ENCODE assay signal across 8 cellular contexts in genomic region chr16:32897782-32898181, GRCh38.
DNase-seq lines count a peak whose midpoint lies in the region; ATAC-seq, FAIRE-seq and TF ChIP-seq lines count a peak whose summit lies in the region.
"Not testable (repeated sequence)": the region's sequence is repeated elsewhere in the genome, so short reads cannot be mapped to it uniquely, and the experiment has no call there.

No MANE protein-coding gene starts in this region.

- BruUV-seq in GM12878 (replicated peaks; lab: Mats Ljungman, UMichigan), result not testable (repeated sequence)

- not testable (repeated sequence) for TF ChIP-seq EP300 in SK-N-SH (IDR thresholded peaks at IDR 0.05; ENCODE audit: borderline replicate concordance in 1 of 2, low read depth in 1 of 2, low read length in 1 of 2); GM12878 (IDR thresholded peaks at IDR 0.05; ENCODE audit: borderline replicate concordance in 1 of 2, control insufficient read depth in 1 of 2, low read depth in 2 of 2, low read length in 2 of 2)

- not testable (repeated sequence) for FAIRE-seq in GM12878 (lab: Jason Lieb, UNC)

- TF ChIP-seq RAD21 in SK-N-SH (IDR thresholded peaks at IDR 0.05; ENCODE audit: low read length); GM12878 (IDR thresholded peaks at IDR 0.05; ENCODE audit: insufficient read depth, low read depth, low read length): not testable (repeated sequence)

- not testable (repeated sequence) for H3K27me3 ChIP-seq in BE2C; MG63; SK-N-SH (ENCODE audit: insufficient read depth); GM12878 (replicated peaks in 1 of 2; ENCODE audit: control insufficient read depth in 2 of 2, insufficient read depth in 2 of 2, low read length in 1 of 2)

- 3% methylated on average over 6 of the region's 9 CpGs for WGBS in SK-N-SH (ENCODE audit: low lambda C conversion rate)
- WGBS in GM12878 (ENCODE audit: insufficient coverage, insufficient replicate concordance, low lambda C conversion rate, missing lambda C conversion rate), result 19% methylated on average over 5 of the region's 9 CpGs

- SMC1A ChIA-PET in GM12878 (lab: Charles Lee; ENCODE audit: uncharacterized antibody, unreplicated experiment), result not testable (repeated sequence)

- intact Hi-C loops in GM12878 (cut with micrococcal nuclease; ENCODE audit: unreplicated experiment), result not testable (repeated sequence)

- peak; percentile 17 for DNase-seq in BE2C
- DNase-seq in MG63, result peak; percentile 19
- not testable (repeated sequence) for DNase-seq in SK-N-SH; GM12878 (ENCODE audit: low read depth, low spot score)
- DNase-seq in activated CD8-positive, alpha-beta memory T cell treated with anti-CD3 and anti-CD28 coated beads, Interleukin-2, amount 50 U/mL, for 24 hours (ENCODE audit: extremely low read depth), result peak; percentile 9
- DNase-seq in stimulated activated CD4-positive, alpha-beta T cell treated with anti-CD3 and anti-CD28 coated beads, Interleukin-12 subunit alpha, Interleukin-12 subunit beta, amount 100 ng/mL, for 24 hours (ENCODE audit: low read depth in 2 of 2), result peak; percentile 10 to 45
- DNase-seq in stimulated activated CD8-positive, alpha-beta memory T cell treated with anti-CD3 and anti-CD28 coated beads, Interleukin-7, amount 100 ng/mL, for 24 hours (ENCODE audit: low read depth), result peak; percentile 7

- not testable (repeated sequence) for H2AFZ ChIP-seq in SK-N-SH (ENCODE audit: low read depth); GM12878 (ENCODE audit: control insufficient read depth, low read depth, low read length)

- H3K4me2 ChIP-seq in SK-N-SH; GM12878 (ENCODE audit: control insufficient read depth, insufficient read depth): not testable (repeated sequence)

- H3F3A ChIP-seq in SK-N-SH (replicated peaks; ENCODE audit: insufficient read depth), result not testable (repeated sequence)

- H3K9ac ChIP-seq in SK-N-SH; GM12878 (ENCODE audit: control insufficient read depth, insufficient read depth, low read length): not testable (repeated sequence)

- H3K36me3 ChIP-seq in BE2C; MG63; SK-N-SH (replicated peaks in 1 of 2; ENCODE audit: control insufficient read depth in 1 of 2, insufficient read depth in 2 of 2, low read length in 1 of 2); GM12878 (ENCODE audit: control insufficient read depth in 2 of 2, insufficient read depth in 2 of 2, low read length in 1 of 2): not testable (repeated sequence)

- TF ChIP-seq POLR2A in GM12878 (IDR thresholded peaks at IDR 0.05; ENCODE audit: low read depth, low read length), result not testable (repeated sequence)

- not testable (repeated sequence) for H3K4me1 ChIP-seq in BE2C; SK-N-SH (ENCODE audit: control insufficient read depth in 1 of 2, insufficient read depth in 2 of 2, low read depth in 1 of 2, low read length in 1 of 2); GM12878 (ENCODE audit: control insufficient read depth, insufficient read depth, low read length)

- H3K9me3 ChIP-seq in BE2C; MG63; SK-N-SH; GM12878 (replicated peaks; ENCODE audit: control insufficient read depth, insufficient read depth, low read length): not testable (repeated sequence)

- TF ChIP-seq CTCF in BE2C (IDR thresholded peaks at IDR 0.05; ENCODE audit: low read depth, low read length) (peak; percentile 13; the same call in 1 of the 2 replicates), GM12872 (IDR thresholded peaks at IDR 0.05; ENCODE audit: insufficient read depth, low read depth, low read length) (peak; percentile 37; the same call in 2 of the 3 replicates), SK-N-SH (IDR thresholded peaks at IDR 0.05) (peak; percentile 26; the same call in 1 of the 2 replicates), GM12878 (IDR thresholded peaks at IDR 0.05 in 2 of 3, conservative IDR thresholded peaks at IDR 0.05 in 1 of 3; ENCODE audit: control insufficient read depth in 2 of 3, extremely low read depth in 1 of 3, insufficient read depth in 1 of 3, low read depth in 3 of 3, low read length in 3 of 3) (peak; percentile 13 to 37 (median 16); a peak in 5 of 6 replicates)

- CTCF ChIA-PET in SK-N-SH (lab: Yijun Ruan, JAX); GM12878 (lab: Yijun Ruan, JAX): not testable (repeated sequence)

- not testable (repeated sequence) for ATAC-seq in GM12878

- in situ Hi-C loops in GM12878 (cut with MboI), result not testable (repeated sequence)

- H3K4me3 ChIP-seq in BE2C (ENCODE audit: low read depth, low read length); MG63; SK-N-SH (ENCODE audit: low read depth in 2 of 2, low read length in 1 of 2); GM12878: not testable (repeated sequence)

- H4K20me1 ChIP-seq in SK-N-SH (ENCODE audit: insufficient read depth); GM12878 (ENCODE audit: control insufficient read depth, insufficient read depth): not testable (repeated sequence)

- H3K27ac ChIP-seq in SK-N-SH (ENCODE audit: low read depth in 2 of 2, low read length in 1 of 2); GM12878 (ENCODE audit: control insufficient read depth, insufficient read depth): not testable (repeated sequence)

- H3K9me2 ChIP-seq in SK-N-SH, result not testable (repeated sequence)

- H3K79me2 ChIP-seq in SK-N-SH (ENCODE audit: insufficient read depth); GM12878 (ENCODE audit: control insufficient read depth, insufficient read depth, low read length): not testable (repeated sequence)

- POLR2A ChIA-PET in SK-N-SH (lab: Yijun Ruan, JAX); GM12878 (lab: Charles Lee): not testable (repeated sequence)

- RAD21 ChIA-PET in GM12878 (lab: Charles Lee; ENCODE audit: unreplicated experiment), result not testable (repeated sequence)
